ENCODE assay signal across 10 cellular contexts in genomic region chr6:110951986-110952794, GRCh38. TPM values are rescaled to one million over a fixed set of nuclear protein-coding genes. Genes with fewer than 3 reads are reported as not detected.
A peak's percentile ranks its signal among the peaks of the same experiment; 100 is the strongest.
DNase-seq lines count a peak whose midpoint lies in the region; ATAC-seq, FAIRE-seq and TF ChIP-seq lines count a peak whose summit lies in the region.
"Had no signal": no experiment of that assay in that cellular context is flagged by ENCODE, and none has a peak within 500 bp of the region (broad histone marks: within the 10 kb centered on the region; RNA-seq: fewer than 3 reads in every experiment).

No MANE protein-coding gene starts in this region.

- H3K4me1 Mint-ChIP-seq in astrocyte (ENCODE audit: low read depth, unreplicated experiment): peaks cover 12% of the 10 kb centered on the region

- no peaks in the 10 kb centered on the region for H3K9me3 ChIP-seq in astrocyte (ENCODE audit: insufficient read depth, low read depth, low read length)
- no peaks in the 10 kb centered on the region for H3K9me3 ChIP-seq in keratinocyte (ENCODE audit: control insufficient read depth, low read depth, low read length)
- no peaks in the 10 kb centered on the region for H3K9me3 ChIP-seq in testis
- H3K9me3 ChIP-seq in spleen: no peaks in the 10 kb centered on the region

- WGBS in testis, 2 donors: 63 to 70% methylated on average over 8 of the region's 8 CpGs
- WGBS in spleen, 5 donors: 73 to 86% (median 78%) methylated on average over 8 of the region's 8 CpGs

- peak overlapping the region; percentile 20 for H3K4me2 ChIP-seq in astrocyte (ENCODE audit: low read length)
- H3K4me2 ChIP-seq in keratinocyte (ENCODE audit: control insufficient read depth, extremely low read depth, insufficient read depth, low read depth, low read length): peak overlapping the region; percentile 76

- FAIRE-seq in astrocyte (lab: Jason Lieb, UNC): no peak
- peak; percentile 86 for FAIRE-seq in keratinocyte (lab: Jason Lieb, UNC)

- ATAC-seq in HG03378 (IDR thresholded peaks at IDR 0.05; ENCODE audit: unreplicated experiment): no peak

- H3K4me3 Mint-ChIP-seq in astrocyte (ENCODE audit: unreplicated experiment): no peak overlapping the region
- H3K4me3 Mint-ChIP-seq: mesothelial cell of epicardium had no signal

- H4K20me1 ChIP-seq in astrocyte (ENCODE audit: insufficient read depth, low read length) (no peaks in the 10 kb centered on the region), keratinocyte (ENCODE audit: control insufficient read depth, extremely low read depth, insufficient read depth, low read length) (no peaks in the 10 kb centered on the region)

- no peaks in the 10 kb centered on the region for H3K79me2 ChIP-seq in astrocyte (ENCODE audit: insufficient read depth, low read length)
- no peaks in the 10 kb centered on the region for H3K79me2 ChIP-seq in keratinocyte (ENCODE audit: control insufficient read depth, insufficient read depth, low read length)

- no peak overlapping the region for H3K4me3 ChIP-seq in astrocyte (ENCODE audit: insufficient read depth, low read depth, low read length)
- H3K4me3 ChIP-seq in keratinocyte (ENCODE audit: control insufficient read depth in 2 of 3, extremely low read depth in 1 of 3, insufficient read depth in 2 of 3, low read depth in 1 of 3, low read length in 3 of 3): peak overlapping the region in 2 of 3 experiments; percentile 21 to 27
- no peak overlapping the region for H3K4me3 ChIP-seq in testis
- H3K4me3 ChIP-seq in spleen: no peak overlapping the region

- peak overlapping the region; percentile 76 for H3K27ac Mint-ChIP-seq in astrocyte (ENCODE audit: unreplicated experiment)
- H3K27ac Mint-ChIP-seq: mesothelial cell of epicardium had no signal

- no peak for TF ChIP-seq CTCF in astrocyte (IDR thresholded peaks at IDR 0.05; ENCODE audit: insufficient read depth, low read depth, low read length)
- no peak for TF ChIP-seq CTCF in keratinocyte (optimal IDR thresholded peaks at IDR 0.05 in 1 of 3, IDR thresholded peaks at IDR 0.05 in 1 of 3, conservative IDR thresholded peaks at IDR 0.05 in 1 of 3; ENCODE audit: extremely low read depth in 1 of 3, insufficient read depth in 2 of 3, low read length in 3 of 3)
- TF ChIP-seq CTCF in testis (IDR thresholded peaks at IDR 0.05): no peak
- no peak for TF ChIP-seq CTCF in spleen (IDR thresholded peaks at IDR 0.05 in 8 of 11, conservative IDR thresholded peaks at IDR 0.05 in 3 of 11)

- TF ChIP-seq POLR2A in testis (IDR thresholded peaks at IDR 0.05) (no peak), spleen (IDR thresholded peaks at IDR 0.05) (no peak)

- no peaks in the 10 kb centered on the region for H3K9me1 ChIP-seq in keratinocyte (ENCODE audit: control insufficient read depth, extremely low read depth, insufficient read depth, low read length)

- no peaks in the 10 kb centered on the region for H3K27me3 Mint-ChIP-seq in astrocyte (ENCODE audit: low read depth, unreplicated experiment)

- DNase-seq in HT-29 (ENCODE audit: low spot score) (peak; percentile 48), astrocyte (ENCODE audit: low read depth) (peak; percentile 32), keratinocyte (ENCODE audit: low read depth, low spot score) (peak; percentile 60), testis (no peak), spleen (no peak), DMS79 treated with DMSO at 0.1 percent for 48 hours (lab: John Stamatoyannopoulos, UW) (no peak)
- no peak for DNase-seq in activated effector memory CD4-positive, alpha-beta T cell treated with anti-CD3 and anti-CD28 coated beads, Interleukin-2, amount 50 U/mL, for 16 hours
- DNase-seq: NCI-H446 treated with DMSO at 0.1 percent for 48 hours had no signal

- intact Hi-C loops in testis (cut with DNase I; ENCODE audit: low total_unique reads) (no loop called here), spleen (cut with DNase I; ENCODE audit: low total_unique reads) (loop anchor here (10.0 kb wide), 1 partner anchor 137 kb away; the partner anchor contains the start of gene CDK19)

- no peaks in the 10 kb centered on the region for H3K27me3 ChIP-seq in astrocyte (ENCODE audit: insufficient read depth, low read length)
- H3K27me3 ChIP-seq in keratinocyte (ENCODE audit: control insufficient read depth, extremely low read depth, insufficient read depth, low read length): no peaks in the 10 kb centered on the region
- no peaks in the 10 kb centered on the region for H3K27me3 ChIP-seq in testis
- H3K27me3 ChIP-seq in spleen (replicated peaks in 1 of 7): no peaks in the 10 kb centered on the region

- no peaks in the 10 kb centered on the region for H3K36me3 ChIP-seq in astrocyte (ENCODE audit: insufficient read depth, low read length)
- H3K36me3 ChIP-seq in keratinocyte (ENCODE audit: control insufficient read depth in 2 of 2, extremely low read depth in 1 of 2, insufficient read depth in 2 of 2, low read length in 2 of 2): no peaks in the 10 kb centered on the region
- no peaks in the 10 kb centered on the region for H3K36me3 ChIP-seq in testis (ENCODE audit: low read depth, missing control alignments)
- no peaks in the 10 kb centered on the region for H3K36me3 ChIP-seq in spleen

- H3K36me3 Mint-ChIP-seq in astrocyte (ENCODE audit: low read depth, unreplicated experiment): no peaks in the 10 kb centered on the region
- H3K36me3 Mint-ChIP-seq: mesothelial cell of epicardium had no signal

- peak overlapping the region; percentile 12 for H2AFZ ChIP-seq in astrocyte (ENCODE audit: low read depth, low read length)
- H2AFZ ChIP-seq in keratinocyte (ENCODE audit: control insufficient read depth, low read length): peak overlapping the region; percentile 84

- H3K9me3 Mint-ChIP-seq in astrocyte (ENCODE audit: unreplicated experiment): no peaks in the 10 kb centered on the region
- H3K9me3 Mint-ChIP-seq: mesothelial cell of epicardium had no signal

- no peak overlapping the region for H3K9ac ChIP-seq in astrocyte (ENCODE audit: low read length)
- H3K9ac ChIP-seq in keratinocyte (ENCODE audit: control insufficient read depth, extremely low read depth, insufficient read depth, low read length): peak overlapping the region; percentile 54

- H3K27ac ChIP-seq in astrocyte (ENCODE audit: low read depth, low read length) (no peak overlapping the region), keratinocyte (ENCODE audit: control insufficient read depth, insufficient read depth, low read length) (peak overlapping the region; percentile 69), testis (peak overlapping the region; percentile 51 to 63), spleen (peak overlapping the region in 1 of 8 donors; percentile 41)

- peaks cover 6% of the 10 kb centered on the region for H3K4me1 ChIP-seq in astrocyte (ENCODE audit: insufficient read depth, low read length)
- peaks cover 20% of the 10 kb centered on the region for H3K4me1 ChIP-seq in keratinocyte (ENCODE audit: control insufficient read depth, extremely low read depth, insufficient read depth, low read length)
- H3K4me1 ChIP-seq in testis: no peaks in the 10 kb centered on the region
- peaks cover 0 to 9% (median 5%) of the 10 kb centered on the region in 6 donors for H3K4me1 ChIP-seq in spleen

- dilution Hi-C loops in keratinocyte (cut with MboI; ENCODE audit: extremely low pct_ligation_motif_present, low sequenced_read_pairs): no loop called here

RNA-seq across cellular contexts. Expression of gene GTF3C6, which starts 6.3 kb away (rescaled TPM):
- 26.7 and 31.3 TPM in 2 replicates for total RNA-seq in HT-29 (2014; rRNA removed; shearing (Covaris generic))
- total RNA-seq in astrocyte (105 and 116 TPM in 2 replicates), testis (10 to 100 TPM; 76.4 to 84.0 TPM), spleen (10 to 100 TPM; 27.7 to 54.5 (median 45.3) TPM)
- polyA plus RNA-seq in keratinocyte (14.0 to 44.1 TPM (median 40.8 TPM) in 3 replicates), testis (ENCODE audit: insufficient read depth, low read depth, low replicate concordance) (103 TPM), spleen (10 to 100 TPM; 46.1 to 61.5 (median 59.7) TPM)
- 29.2 TPM for polyA plus RNA-seq in keratinocyte (2011; ENCODE audit: low read depth)
- polyA plus RNA-seq in keratinocyte (2011; cell fraction: cytosol; rRNA removed): 50.2 and 77.7 TPM in 2 replicates
- 9.0 and 18.5 TPM in 2 replicates for polyA plus RNA-seq in keratinocyte (2011; cell fraction: nucleus; rRNA removed)
- polyA plus RNA-seq in keratinocyte (2012; ENCODE audit: low replicate concordance): 33.6 and 73.4 TPM in 2 replicates
- 1.7 to 8.4 TPM (median 2.0 TPM) in 3 replicates for polyA minus RNA-seq in keratinocyte
- 14.6 TPM for polyA minus RNA-seq in keratinocyte (2011; cell fraction: cytosol; rRNA and poly(A)+ RNA removed)
- polyA minus RNA-seq in keratinocyte (2011; cell fraction: nucleus; rRNA and poly(A)+ RNA removed): 2.5 and 4.3 TPM in 2 replicates

RNA-seq across cellular contexts. Expression of gene RPF2, which starts 29.6 kb away (rescaled TPM):
- 14.7 and 15.1 TPM in 2 replicates for total RNA-seq in HT-29 (2014; rRNA removed; shearing (Covaris generic))
- total RNA-seq in astrocyte: 30.5 and 31.3 TPM in 2 replicates
- polyA plus RNA-seq in keratinocyte: 25.5 to 58.1 TPM (median 31.2 TPM) in 3 replicates
- 37.8 TPM for polyA plus RNA-seq in keratinocyte (2011; ENCODE audit: low read depth)
- polyA plus RNA-seq in keratinocyte (2011; cell fraction: cytosol; rRNA removed): 26.3 and 54.8 TPM in 2 replicates
- polyA plus RNA-seq in keratinocyte (2011; cell fraction: nucleus; rRNA removed): 20.4 and 24.4 TPM in 2 replicates
- 24.9 and 34.1 TPM in 2 replicates for polyA plus RNA-seq in keratinocyte (2012; ENCODE audit: low replicate concordance)
- 5.6 to 15.2 TPM (median 6.2 TPM) in 3 replicates for polyA minus RNA-seq in keratinocyte
- 9.8 TPM for polyA minus RNA-seq in keratinocyte (2011; cell fraction: cytosol; rRNA and poly(A)+ RNA removed)
- 3.3 and 10.2 TPM in 2 replicates for polyA minus RNA-seq in keratinocyte (2011; cell fraction: nucleus; rRNA and poly(A)+ RNA removed)
- total RNA-seq in testis: 10 to 100 TPM; 16.4 to 17.3 TPM
- polyA plus RNA-seq in testis (ENCODE audit: insufficient read depth, low read depth, low replicate concordance): 23.3 TPM
- 10 to 100 TPM; 16.2 to 21.8 (median 17.5) TPM for total RNA-seq in spleen
- polyA plus RNA-seq in spleen: 10 to 100 TPM; 16.3 to 21.9 (median 17.7) TPM

Comparison
In these comparisons a context has a peak if more than half of its experiments do, and no peak if none do; other contexts are left out.
1. DNase-seq: peak in HT-29 (single experiment), astrocyte (single experiment) and keratinocyte (single experiment); none in testis (single experiment), spleen (single experiment), activated effector memory CD4-positive, alpha-beta T cell treated with anti-CD3 and anti-CD28 coated beads, Interleukin-2, amount 50 U/mL, for 16 hours (single experiment) and DMS79 treated with DMSO at 0.1 percent for 48 hours (single experiment).
2. H3K4me3 ChIP-seq: peak in keratinocyte (2 of 3); none in astrocyte (single experiment), testis (0 of 2) and spleen (0 of 8).